8 cellular contexts compared by ENCODE assay signal in the genomic region with DNA sequence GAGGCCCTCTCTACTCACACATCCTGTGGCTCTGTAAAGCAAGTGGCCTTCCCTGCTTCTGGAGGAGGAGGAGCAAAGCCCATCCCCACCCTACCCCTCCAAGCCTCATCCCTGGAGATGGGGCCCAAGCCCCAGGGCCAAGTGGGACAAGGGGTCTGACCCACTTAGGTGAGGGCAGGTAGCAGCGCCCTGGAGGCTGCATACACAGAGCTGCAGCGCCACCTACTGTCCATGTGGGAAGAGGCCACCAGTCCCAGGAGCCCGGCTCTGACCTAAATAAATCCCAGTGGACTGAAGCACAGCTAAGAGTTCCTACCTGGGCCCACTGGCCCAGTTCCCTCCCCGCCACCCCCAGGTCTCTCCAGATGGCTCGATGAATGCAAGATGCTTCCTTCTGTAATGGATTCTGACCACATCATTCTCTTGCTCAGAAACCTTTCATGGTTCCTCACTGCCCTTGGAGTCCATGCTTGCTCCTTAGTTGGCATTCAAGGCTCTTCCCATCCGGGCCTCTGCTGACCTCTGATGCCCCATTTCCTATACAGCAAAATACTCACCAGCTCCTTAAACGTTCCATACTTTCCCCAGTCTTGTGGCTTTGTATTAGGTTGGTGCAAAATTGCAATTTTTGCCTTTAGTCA.
A peak's percentile ranks its signal among the peaks of the same experiment; 100 is the strongest.
DNase-seq lines count a peak whose midpoint lies in the region; ATAC-seq and TF ChIP-seq lines count a peak whose summit lies in the region.

No MANE protein-coding gene starts in this region.

- H3K4me3 ChIP-seq in MG63 (no peak overlapping the region), testis (no peak overlapping the region)

- POLR2A ChIA-PET in RWPE1 (lab: Yijun Ruan, JAX; ENCODE audit: low non-redundant PET) = no interaction called here

- CTCF ChIA-PET in RWPE1 (lab: Yijun Ruan, JAX) = interaction anchor here (0.5 to 6.5 kb wide), 16 partner anchors 9 to 702 kb away, joined by 3 to 87 read pairs (median 3); partner anchors contain the start of gene WNT11

- H3K9me3 Mint-ChIP-seq in activated T-helper 17 cell treated with anti-CD3 and anti-CD28 coated beads, Interleukin-2, amount 50 U/mL, for 72 hours = no peaks in the 10 kb centered on the region

- no peaks in the 10 kb centered on the region for H3K27me3 ChIP-seq in MG63
- H3K27me3 ChIP-seq in foreskin keratinocyte = peaks cover 48% of the 10 kb centered on the region
- no peaks in the 10 kb centered on the region for H3K27me3 ChIP-seq in testis

- WGBS in testis, 2 donors = 17 to 32% methylated on average over 4 to 7 of the region's 7 CpGs

- no peak overlapping the region for H3K27ac ChIP-seq in RWPE1
- H3K27ac ChIP-seq in foreskin keratinocyte = no peak overlapping the region
- no peak overlapping the region for H3K27ac ChIP-seq in testis

- peak; percentile 63 for DNase-seq in ACHN
- peak; percentile 43 for DNase-seq in MG63
- peak; percentile 80 for DNase-seq in RWPE1 (ENCODE audit: low spot score)
- peak; percentile 17 to 49 for DNase-seq in foreskin keratinocyte
- DNase-seq in omental fat pad (ENCODE audit: low spot score) = peak; percentile 79
- DNase-seq in testis = peak; percentile 92

- intact Hi-C loops in testis (cut with DNase I; ENCODE audit: low total_unique reads) = no loop called here

- no peak overlapping the region for H3K27ac Mint-ChIP-seq in activated T-helper 17 cell treated with anti-CD3 and anti-CD28 coated beads, Interleukin-2, amount 50 U/mL, for 72 hours

- no peaks in the 10 kb centered on the region for H3K36me3 ChIP-seq in MG63
- H3K36me3 ChIP-seq in testis (ENCODE audit: low read depth, missing control alignments) = no peaks in the 10 kb centered on the region

- in situ Hi-C loops in ACHN (cut with HindIII; ENCODE audit: low pct_ligation_motif_present, low pct_unique_long_range_greater_than_20kb, low sequenced_read_pairs) = no loop called here

- peak; percentile 87 for TF ChIP-seq CTCF in RWPE1 (conservative IDR thresholded peaks at IDR 0.05; ENCODE audit: low read depth)
- TF ChIP-seq CTCF in foreskin keratinocyte (conservative IDR thresholded peaks at IDR 0.05) = peak; percentile 94
- peak in 2 of 3 donors; percentile 24 to 85 for TF ChIP-seq CTCF in omental fat pad (IDR thresholded peaks at IDR 0.05)
- peak; percentile 77 to 89 (median 84) for TF ChIP-seq CTCF in testis (IDR thresholded peaks at IDR 0.05)

- peak; percentile 75 for ATAC-seq in GM19023 (IDR thresholded peaks at IDR 0.05; ENCODE audit: unreplicated experiment)
- peak; percentile 69 for ATAC-seq in activated T-helper 17 cell treated with anti-CD3 and anti-CD28 coated beads, Interleukin-2, amount 50 U/mL, for 72 hours (replicated peaks)
- ATAC-seq in foreskin keratinocyte = peak; percentile 70
- ATAC-seq in omental fat pad (ENCODE audit: low FRiP score) = peak; percentile 79

- H3K4me3 Mint-ChIP-seq in activated T-helper 17 cell treated with anti-CD3 and anti-CD28 coated beads, Interleukin-2, amount 50 U/mL, for 72 hours = no peak overlapping the region

- H3K27me3 Mint-ChIP-seq in activated T-helper 17 cell treated with anti-CD3 and anti-CD28 coated beads, Interleukin-2, amount 50 U/mL, for 72 hours = peaks cover 14% of the 10 kb centered on the region

- H3K4me1 Mint-ChIP-seq in activated T-helper 17 cell treated with anti-CD3 and anti-CD28 coated beads, Interleukin-2, amount 50 U/mL, for 72 hours = peaks cover 13% of the 10 kb centered on the region

- H3K9me3 ChIP-seq in MG63 (no peaks in the 10 kb centered on the region), testis (no peaks in the 10 kb centered on the region)

- H3K4me1 ChIP-seq in foreskin keratinocyte (peaks cover 11% of the 10 kb centered on the region), testis (no peaks in the 10 kb centered on the region)

- TF ChIP-seq POLR2A in testis (IDR thresholded peaks at IDR 0.05) = no peak

- no peaks in the 10 kb centered on the region for H3K36me3 Mint-ChIP-seq in activated T-helper 17 cell treated with anti-CD3 and anti-CD28 coated beads, Interleukin-2, amount 50 U/mL, for 72 hours (ENCODE audit: low read depth)

Comparison
In these comparisons a context has a peak if more than half of its experiments do, and no peak if none do; other contexts are left out.
1. DNase-seq: peak in every context shown above with its lines; median percentile 92 in testis; 80 in RWPE1; 79 in omental fat pad; 63 in ACHN; 43 in MG63; 33 in foreskin keratinocyte.